ENCODE assay signal across 8 cellular contexts in the genomic region with DNA sequence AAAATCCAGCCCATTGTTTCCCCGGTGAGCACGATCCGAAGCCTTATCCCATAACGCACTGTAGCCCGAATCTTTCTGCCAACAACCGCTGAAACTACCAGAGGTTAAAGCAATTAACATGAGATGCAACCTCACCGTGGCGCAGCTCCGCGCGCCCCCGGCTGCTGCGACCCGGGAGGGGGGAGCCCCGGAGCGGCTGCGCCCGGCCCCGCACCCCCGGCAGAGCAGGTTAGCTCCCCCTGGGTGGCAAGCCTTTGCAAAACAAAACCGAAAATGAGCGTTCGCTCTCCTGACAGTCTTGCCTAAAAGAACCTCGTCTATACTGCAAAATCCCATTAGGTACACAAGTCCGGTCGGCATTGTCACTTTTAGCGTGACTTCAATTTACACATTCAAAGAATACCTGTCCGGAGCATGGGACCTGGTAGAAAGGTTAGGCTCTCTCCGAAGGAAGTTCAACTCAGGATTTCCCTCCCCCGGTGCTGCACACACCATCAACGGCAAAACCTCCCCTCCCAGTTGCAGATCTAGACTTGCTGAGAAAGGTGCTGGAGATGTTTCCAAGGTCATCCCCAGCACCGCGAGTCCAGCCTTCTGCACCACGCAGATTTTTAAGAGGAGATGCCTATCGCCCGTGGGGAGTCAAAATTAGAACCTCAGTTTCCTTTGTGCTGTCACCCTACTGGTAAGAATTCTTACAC.
DNase-seq lines count a peak whose midpoint lies in the region; ATAC-seq and TF ChIP-seq lines count a peak whose summit lies in the region.

No MANE protein-coding gene starts in this region.

- H3K4me3 ChIP-seq in osteoblast (ENCODE audit: insufficient read depth, low read length) (peak overlapping the region; percentile 88), thyroid gland (replicated peaks in 1 of 3) (peak overlapping the region; percentile 23 to 77 (median 43))

- no peak for TF ChIP-seq CTCF in osteoblast (IDR thresholded peaks at IDR 0.05; ENCODE audit: extremely low read depth, low read depth, low read length)
- no peak for TF ChIP-seq CTCF in thyroid gland (IDR thresholded peaks at IDR 0.05)

- DNase-seq in SIG-M5 treated with dmso at 0.1 percent for 504 hours (lab: John Stamatoyannopoulos, UW; ENCODE audit: unreplicated experiment) (peak; percentile 14), SIG-M5 (lab: John Stamatoyannopoulos, UW) (no peak), OCI-M1 (lab: John Stamatoyannopoulos, UW) (peak; percentile 67), activated gamma-delta T cell (lab: John Stamatoyannopoulos, UW) (peak; percentile 23), globus pallidus (ENCODE audit: low spot score) (peak; percentile 61), osteoblast (ENCODE audit: insufficient read length, low spot score, missing footprints) (peak; percentile 89), thyroid gland (peak; percentile 24 to 37)

- H3K4me1 ChIP-seq in osteoblast (ENCODE audit: insufficient read depth, low read length) (peaks cover 3% of the 10 kb centered on the region), thyroid gland (peaks cover 0 to 3% of the 10 kb centered on the region in 2 donors)

- no peaks in the 10 kb centered on the region for H4K20me1 ChIP-seq in osteoblast (ENCODE audit: insufficient read depth, low read length)

- H3K27me3 ChIP-seq in osteoblast (ENCODE audit: insufficient read depth, low read length) (no peaks in the 10 kb centered on the region), thyroid gland (no peaks in the 10 kb centered on the region)

- no peaks in the 10 kb centered on the region for H3K79me2 ChIP-seq in osteoblast (ENCODE audit: insufficient read depth, low read length)

- ATAC-seq in HG03025 (IDR thresholded peaks at IDR 0.05; ENCODE audit: low FRiP score, unreplicated experiment), result peak; percentile 68

- H3K4me2 ChIP-seq in osteoblast (ENCODE audit: insufficient read depth, low read length), result peak overlapping the region; percentile 98

- peak overlapping the region; percentile 59 for H3K27ac ChIP-seq in osteoblast (ENCODE audit: low read depth, low read length)
- H3K27ac ChIP-seq in thyroid gland, result no peak overlapping the region

- H3K36me3 ChIP-seq in osteoblast (ENCODE audit: insufficient read depth, low read length) (no peaks in the 10 kb centered on the region), thyroid gland (no peaks in the 10 kb centered on the region)

- H3K9me3 ChIP-seq in osteoblast (ENCODE audit: low read depth, low read length) (no peaks in the 10 kb centered on the region), thyroid gland (no peaks in the 10 kb centered on the region)

- intact Hi-C loops in thyroid gland (cut with DNase I), result no loop called here

- peak overlapping the region; percentile 96 for H2AFZ ChIP-seq in osteoblast (ENCODE audit: low read length)

- WGBS in thyroid gland, 2 donors, result 0 to 1% methylated on average over 28 to 36 of the region's 36 CpGs

- no peak for TF ChIP-seq POLR2A in thyroid gland (IDR thresholded peaks at IDR 0.05)
